Comparison of ENCODE assay signal across 1 cellular context in the genomic region with DNA sequence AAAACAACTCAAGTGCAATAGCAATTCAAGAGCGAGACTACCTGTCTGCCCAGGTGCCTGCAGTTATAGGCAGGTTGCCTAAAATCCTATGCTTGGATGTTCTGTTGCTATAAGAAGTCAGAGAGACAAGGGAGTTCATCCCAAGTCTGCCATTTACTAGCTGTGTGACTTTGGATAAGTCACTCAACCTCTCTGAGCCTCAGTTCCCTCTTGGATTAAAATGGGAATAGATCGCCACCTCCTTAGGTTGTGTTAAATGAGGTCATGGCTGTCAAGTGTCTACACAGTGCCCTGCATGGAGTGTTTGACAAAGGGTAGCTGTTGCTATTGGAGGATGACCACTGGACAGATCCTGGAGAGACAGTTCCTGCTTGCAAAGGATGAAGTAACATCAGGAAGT.
A peak's percentile ranks its signal among the peaks of the same experiment; 100 is the strongest.
TF ChIP-seq lines count a peak whose summit lies in the region.

No MANE protein-coding gene starts in this region.

TF ChIP-seq in GM12878, 131 proteins besides CTCF, POLR2A, EP300 and RAD21:
- TF ChIP-seq, protein P1, sequence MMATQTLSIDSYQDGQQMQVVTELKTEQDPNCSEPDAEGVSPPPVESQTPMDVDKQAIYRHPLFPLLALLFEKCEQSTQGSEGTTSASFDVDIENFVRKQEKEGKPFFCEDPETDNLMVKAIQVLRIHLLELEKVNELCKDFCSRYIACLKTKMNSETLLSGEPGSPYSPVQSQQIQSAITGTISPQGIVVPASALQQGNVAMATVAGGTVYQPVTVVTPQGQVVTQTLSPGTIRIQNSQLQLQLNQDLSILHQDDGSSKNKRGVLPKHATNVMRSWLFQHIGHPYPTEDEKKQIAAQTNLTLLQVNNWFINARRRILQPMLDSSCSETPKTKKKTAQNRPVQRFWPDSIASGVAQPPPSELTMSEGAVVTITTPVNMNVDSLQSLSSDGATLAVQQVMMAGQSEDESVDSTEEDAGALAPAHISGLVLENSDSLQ (IDR thresholded peaks at IDR 0.05), result no peak
- TF ChIP-seq, protein P2, sequence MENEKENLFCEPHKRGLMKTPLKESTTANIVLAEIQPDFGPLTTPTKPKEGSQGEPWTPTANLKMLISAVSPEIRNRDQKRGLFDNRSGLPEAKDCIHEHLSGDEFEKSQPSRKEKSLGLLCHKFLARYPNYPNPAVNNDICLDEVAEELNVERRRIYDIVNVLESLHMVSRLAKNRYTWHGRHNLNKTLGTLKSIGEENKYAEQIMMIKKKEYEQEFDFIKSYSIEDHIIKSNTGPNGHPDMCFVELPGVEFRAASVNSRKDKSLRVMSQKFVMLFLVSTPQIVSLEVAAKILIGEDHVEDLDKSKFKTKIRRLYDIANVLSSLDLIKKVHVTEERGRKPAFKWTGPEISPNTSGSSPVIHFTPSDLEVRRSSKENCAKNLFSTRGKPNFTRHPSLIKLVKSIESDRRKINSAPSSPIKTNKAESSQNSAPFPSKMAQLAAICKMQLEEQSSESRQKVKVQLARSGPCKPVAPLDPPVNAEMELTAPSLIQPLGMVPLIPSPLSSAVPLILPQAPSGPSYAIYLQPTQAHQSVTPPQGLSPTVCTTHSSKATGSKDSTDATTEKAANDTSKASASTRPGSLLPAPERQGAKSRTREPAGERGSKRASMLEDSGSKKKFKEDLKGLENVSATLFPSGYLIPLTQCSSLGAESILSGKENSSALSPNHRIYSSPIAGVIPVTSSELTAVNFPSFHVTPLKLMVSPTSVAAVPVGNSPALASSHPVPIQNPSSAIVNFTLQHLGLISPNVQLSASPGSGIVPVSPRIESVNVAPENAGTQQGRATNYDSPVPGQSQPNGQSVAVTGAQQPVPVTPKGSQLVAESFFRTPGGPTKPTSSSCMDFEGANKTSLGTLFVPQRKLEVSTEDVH (IDR thresholded peaks at IDR 0.05; ENCODE audit: low read depth, partially characterized antibody), result no peak
- TF ChIP-seq NFYA (IDR thresholded peaks at IDR 0.05; ENCODE audit: borderline replicate concordance, low read depth, low read length) (no peak), SMARCA5 (IDR thresholded peaks at IDR 0.05) (0 out of 2 replicates have a peak, but pooled peaks have one; percentile 27)
